32 cellular contexts compared by ENCODE assay signal in the genomic region with DNA sequence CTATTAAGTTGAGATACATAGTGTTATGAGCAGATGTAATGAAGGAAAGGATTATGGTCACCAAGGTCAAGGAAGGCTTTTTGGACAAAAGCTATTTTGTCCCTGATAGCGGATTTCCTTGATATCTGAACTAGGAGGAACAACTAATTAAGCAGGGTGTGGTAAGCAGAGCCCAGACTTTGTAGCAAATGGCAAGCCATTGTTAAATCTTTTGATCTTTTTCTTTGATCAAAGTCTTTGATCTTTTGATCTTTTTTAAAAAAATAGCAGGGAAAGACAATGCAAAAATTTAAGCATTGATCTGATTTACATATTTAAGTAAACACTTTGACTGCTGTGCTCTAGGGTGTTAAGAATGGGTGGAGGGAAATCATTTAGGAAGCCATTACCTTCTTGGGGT.
"Had no signal": no experiment of that assay in that cellular context is flagged by ENCODE, and none has a peak within 500 bp of the region (broad histone marks: within the 10 kb centered on the region; RNA-seq: fewer than 3 reads in every experiment).

No MANE protein-coding gene starts in this region.

- H3K36me3 ChIP-seq: SJCRH30 had no signal

- H3K27me3 ChIP-seq: SJCRH30 had no signal

- H3K27ac ChIP-seq: PC-9, RWPE1, SJCRH30, SK-N-MC had no signal

- ATAC-seq: Panc1, Right ventricle myocardium inferior, SK-N-SH treated with all-trans-retinoic acid at 6 μM for 48 hours had no signal

- H3K4me3 ChIP-seq: PC-9, SJCRH30, SK-N-MC had no signal

- H3K4me2 ChIP-seq: PC-9 had no signal

- H2AFZ ChIP-seq: PC-9 had no signal

- FAIRE-seq: RCC 7860 had no signal

- H3K9me3 ChIP-seq: SJCRH30 had no signal

- DNase-seq: Karpas-422, MV-4-11, NCI-H1092, NCI-H1105, NCI-H1436, NCI-H146, NCI-H1694, NCI-H187, NCI-H1930, NCI-H2029 treated with DMSO at 0.1 percent for 48 hours, NCI-H2081 treated with DMSO at 0.1 percent for 48 hours, NCI-H2107, NCI-H2171, NCI-H226, NCI-H446 treated with DMSO at 0.1 percent for 48 hours, NCI-H510A, NCI-H524, NCI-H526, NCI-H69, NCI-H748 treated with DMSO at 0.1 percent for 48 hours, NCI-H82, PC-9, SHP77, SIG-M5, SJCRH30, T-helper 1 cell had no signal

- H3K4me1 ChIP-seq: SJCRH30 had no signal
